ENCODE assay signal across 8 cellular contexts in the genomic region with DNA sequence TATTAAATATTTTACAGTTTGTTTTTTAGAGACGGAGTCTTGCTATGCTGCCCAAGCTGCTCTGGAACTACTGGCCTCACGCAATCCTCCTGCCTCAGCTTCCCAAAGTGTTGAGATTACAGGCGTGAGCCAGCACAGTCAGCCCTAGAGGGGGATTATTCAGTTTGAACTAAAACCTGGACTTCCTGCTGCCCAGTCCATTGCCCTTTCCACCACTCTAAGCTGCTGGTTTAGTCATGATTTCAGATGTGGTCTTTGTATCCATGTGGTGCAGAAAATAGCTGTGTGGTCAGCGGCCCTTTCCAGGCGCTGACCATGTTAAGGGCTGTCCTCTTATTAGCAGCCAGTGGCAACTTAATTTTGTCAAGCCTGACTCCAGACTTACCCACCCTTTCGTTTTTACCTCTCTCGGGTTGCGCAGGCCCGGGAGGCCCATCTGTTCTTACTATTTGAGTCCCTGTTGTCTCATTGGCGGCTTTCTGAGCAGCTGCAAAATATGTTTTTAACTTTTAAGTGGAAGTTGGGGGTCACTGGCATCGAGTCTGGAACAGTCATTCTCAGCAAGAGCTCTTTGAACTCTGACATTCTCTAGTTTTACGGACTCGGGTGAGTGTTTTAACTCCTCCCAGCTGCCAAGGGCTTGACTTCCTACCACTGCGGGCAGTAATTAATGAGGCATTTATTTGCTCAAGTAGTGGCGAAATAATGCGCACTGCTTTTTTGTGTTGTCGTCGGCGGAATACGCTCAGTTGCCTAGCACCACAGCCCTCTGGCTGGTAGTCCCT. TPM values are rescaled to one million over a fixed set of nuclear protein-coding genes. Genes with fewer than 3 reads are reported as not detected.
DNase-seq lines count a peak whose midpoint lies in the region; ATAC-seq and TF ChIP-seq lines count a peak whose summit lies in the region.

No MANE protein-coding gene starts in this region.

- no peaks in the 10 kb centered on the region for H3K27me3 Mint-ChIP-seq in nephron progenitor cell (ENCODE audit: low read depth, poor library complexity)

- H3K4me3 ChIP-seq in fibroblast of lung (replicated peaks in 1 of 4; ENCODE audit: control extremely low read depth in 1 of 4, insufficient read depth in 1 of 4, low read depth in 3 of 4, low read length in 4 of 4) (peak overlapping the region; percentile 23 to 73 (median 42)), urinary bladder (ENCODE audit: low read depth, low read length) (peak overlapping the region; percentile 75)

- peak overlapping the region; percentile 85 for H3K27ac ChIP-seq in fibroblast of lung (ENCODE audit: insufficient read depth, low read length)
- H3K27ac ChIP-seq in urinary bladder (ENCODE audit: low read depth) = peak overlapping the region; percentile 95

- H3K9ac ChIP-seq in fibroblast of lung (ENCODE audit: insufficient read depth, low read length) = peak overlapping the region; percentile 90

- TF ChIP-seq CTCF in fibroblast of lung (conservative IDR thresholded peaks at IDR 0.05 in 1 of 2, IDR thresholded peaks at IDR 0.05 in 1 of 2; ENCODE audit: low read depth in 1 of 2, low read length in 2 of 2) (no peak), nephron progenitor cell (IDR thresholded peaks at IDR 0.05) (no peak)

- no peaks in the 10 kb centered on the region for H3K9me3 ChIP-seq in fibroblast of lung (ENCODE audit: control insufficient read depth, insufficient read depth, low read depth, low read length)

- H3K27me3 ChIP-seq in fibroblast of lung (ENCODE audit: control insufficient read depth, insufficient read depth, low read length) = no peaks in the 10 kb centered on the region

- peaks cover 54% of the 10 kb centered on the region for H3K9me3 Mint-ChIP-seq in nephron progenitor cell

- H3K36me3 Mint-ChIP-seq in nephron progenitor cell (ENCODE audit: low read depth) = no peaks in the 10 kb centered on the region

- DNase-seq in A172 (ENCODE audit: low spot score) (peak; percentile 23), NCI-H510A treated with DMSO at 0.1 percent for 48 hours (lab: John Stamatoyannopoulos, UW) (peak; percentile 48), activated T-cell treated with anti-CD3 and anti-CD28 coated beads for 48 hours (ENCODE audit: low read depth) (peak; percentile 15), fibroblast of lung (ENCODE audit: low read depth in 2 of 2) (peak; percentile 67 to 84), nephron progenitor cell (no peak)

- H4K20me1 ChIP-seq in fibroblast of lung (ENCODE audit: control insufficient read depth, extremely low read depth, insufficient read depth, low read length) = no peaks in the 10 kb centered on the region

- H3K4me2 ChIP-seq in fibroblast of lung (ENCODE audit: extremely low read depth, insufficient read depth, low read length) = peak overlapping the region; percentile 72

- peak overlapping the region; percentile 97 for H3K27ac Mint-ChIP-seq in nephron progenitor cell

- H3K4me1 ChIP-seq in fibroblast of lung (ENCODE audit: control insufficient read depth, extremely low read depth, insufficient read depth, low read length) = peaks cover 3% of the 10 kb centered on the region
- H3K4me1 ChIP-seq in urinary bladder (ENCODE audit: insufficient read depth) = no peaks in the 10 kb centered on the region

- H3K79me2 ChIP-seq in fibroblast of lung (ENCODE audit: control insufficient read depth, insufficient read depth, low read length) = peaks cover 40% of the 10 kb centered on the region

- peaks cover 50% of the 10 kb centered on the region for H3K4me1 Mint-ChIP-seq in nephron progenitor cell

- 18% methylated on average over 20 of the region's 20 CpGs for WGBS in urinary bladder

- ATAC-seq in GM18511 (IDR thresholded peaks at IDR 0.05; ENCODE audit: unreplicated experiment) (peak; percentile 42), HG03025 (IDR thresholded peaks at IDR 0.05; ENCODE audit: low FRiP score, unreplicated experiment) (peak; percentile 29)

- no peaks in the 10 kb centered on the region for H3K36me3 ChIP-seq in fibroblast of lung (ENCODE audit: control insufficient read depth, insufficient read depth, low read length)
- H3K36me3 ChIP-seq in urinary bladder (ENCODE audit: insufficient read depth) = no peaks in the 10 kb centered on the region

- H2AFZ ChIP-seq in fibroblast of lung (ENCODE audit: low read length) = peak overlapping the region; percentile 2

- peak overlapping the region; percentile 78 for H3K4me3 Mint-ChIP-seq in nephron progenitor cell

RNA-seq across cellular contexts. Expression of a gene that starts 0.8 kb away (rescaled TPM):
- total RNA-seq in A172 (2014; rRNA removed; shearing (Covaris generic)) = 140 and 142 TPM in 2 replicates
- 39.3 and 40.1 TPM in 2 replicates for total RNA-seq in fibroblast of lung
- polyA plus RNA-seq in fibroblast of lung = 31.7 and 36.6 TPM in 2 replicates
- polyA plus RNA-seq in fibroblast of lung (2012) = 14.0 and 15.1 TPM in 2 replicates
- 10.2 and 23.2 TPM in 2 replicates for polyA minus RNA-seq in fibroblast of lung (ENCODE audit: low replicate concordance)
- 59.1 TPM for total RNA-seq in urinary bladder
- 7.2 TPM for polyA plus RNA-seq in urinary bladder
